8 cellular contexts compared by ENCODE assay signal in genomic region chr6:80003841-80004198, GRCh38. TPM values are rescaled to one million over a fixed set of nuclear protein-coding genes. Genes with fewer than 3 reads are reported as not detected.
DNase-seq lines count a peak whose midpoint lies in the region; ATAC-seq and TF ChIP-seq lines count a peak whose summit lies in the region.

No MANE protein-coding gene starts in this region.

- DNase-seq in NCI-H2029 treated with DMSO at 0.1 percent for 48 hours (lab: John Stamatoyannopoulos, UW) (peak; percentile 3), NCI-H2029 (lab: John Stamatoyannopoulos, UW) (no peak), NCI-H510A treated with DMSO at 0.1 percent for 48 hours (lab: John Stamatoyannopoulos, UW) (peak; percentile 23), right atrium auricular region (ENCODE audit: low spot score) (no peak), skeletal muscle cell (ENCODE audit: low read depth) (no peak), AG08395 (ENCODE audit: low spot score) (no peak)

- no peaks in the 10 kb centered on the region for H3K36me3 ChIP-seq in right atrium auricular region

- H3K27ac Mint-ChIP-seq in activated naive CD8-positive, alpha-beta T cell, result peak overlapping the region; percentile 88

- H3K36me3 Mint-ChIP-seq in activated naive CD8-positive, alpha-beta T cell, result no peaks in the 10 kb centered on the region

- H3K4me3 ChIP-seq in right atrium auricular region, result peak overlapping the region; percentile 62 to 65
- peak overlapping the region; percentile 89 for H3K4me3 ChIP-seq in skeletal muscle cell (ENCODE audit: low read depth, low read length)

- H3K4me3 Mint-ChIP-seq in activated naive CD8-positive, alpha-beta T cell, result peak overlapping the region; percentile 95

- H3K9me3 Mint-ChIP-seq in activated naive CD8-positive, alpha-beta T cell (ENCODE audit: low read depth), result no peaks in the 10 kb centered on the region

- H3K27ac ChIP-seq in right atrium auricular region, result peak overlapping the region; percentile 79 to 81

- TF ChIP-seq CTCF in right atrium auricular region (IDR thresholded peaks at IDR 0.05), result no peak

- H3K27me3 ChIP-seq in right atrium auricular region, result no peaks in the 10 kb centered on the region

- ATAC-seq in HG02870 (IDR thresholded peaks at IDR 0.05; ENCODE audit: unreplicated experiment), result peak; percentile 9

- H3K9me3 ChIP-seq in right atrium auricular region, result no peaks in the 10 kb centered on the region

- peaks cover 18% of the 10 kb centered on the region for H3K4me1 Mint-ChIP-seq in activated naive CD8-positive, alpha-beta T cell (ENCODE audit: low read depth)

- peaks cover 0 to 15% of the 10 kb centered on the region in 2 donors for H3K4me1 ChIP-seq in right atrium auricular region

- H3K27me3 Mint-ChIP-seq in activated naive CD8-positive, alpha-beta T cell, result peaks cover 2% of the 10 kb centered on the region

RNA-seq across cellular contexts. Expression of gene TTK, which starts 0.6 kb away (rescaled TPM):
- under 1 TPM; 0.08 to 0.52 TPM for total RNA-seq in right atrium auricular region

RNA-seq across cellular contexts. Expression of gene ELOVL4, which starts 56.5 kb away (rescaled TPM):
- total RNA-seq in right atrium auricular region, result 1 to 10 TPM in 1 of 2 donors, under 1 TPM in 1; 0.44 to 1.4 TPM

Comparison
In these comparisons a context has a peak if more than half of its experiments do, and no peak if none do; other contexts are left out.
1. DNase-seq: peak in NCI-H2029 treated with DMSO at 0.1 percent for 48 hours (single experiment) and NCI-H510A treated with DMSO at 0.1 percent for 48 hours (single experiment); none in NCI-H2029 (single experiment), right atrium auricular region (single experiment), skeletal muscle cell (single experiment) and AG08395 (single experiment).